Comparison of ENCODE assay signal across 23 cellular contexts in the genomic region with DNA sequence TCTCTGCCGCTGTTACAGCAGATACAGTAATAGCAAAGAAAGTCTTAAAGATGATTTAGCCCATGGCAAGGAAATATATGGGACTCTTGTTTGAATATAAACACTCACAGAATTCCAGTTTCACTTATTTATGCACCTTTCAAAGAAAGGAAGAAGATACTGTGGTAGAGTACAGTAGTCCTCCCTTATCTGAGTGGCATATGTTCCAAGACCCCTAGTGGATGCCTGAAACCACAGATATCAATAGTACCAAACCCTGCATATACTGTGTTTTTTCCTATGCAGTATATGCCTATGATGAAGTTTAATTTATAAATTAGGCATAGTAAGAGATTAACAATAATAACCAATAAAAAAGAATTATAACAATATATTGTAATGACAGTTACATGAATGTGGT. TPM values are rescaled to one million over a fixed set of nuclear protein-coding genes. Genes with fewer than 3 reads are reported as not detected.
A peak's percentile ranks its signal among the peaks of the same experiment; 100 is the strongest.
DNase-seq lines count a peak whose midpoint lies in the region; ATAC-seq and TF ChIP-seq lines count a peak whose summit lies in the region.
"Had no signal": no experiment of that assay in that cellular context is flagged by ENCODE, and none has a peak within 500 bp of the region (broad histone marks: within the 10 kb centered on the region; RNA-seq: fewer than 3 reads in every experiment).

No MANE protein-coding gene starts in this region.

- no peak for DNase-seq in activated naive CD8-positive, alpha-beta T cell treated with anti-CD3 and anti-CD28 coated beads, Interleukin-2, amount 10 ng/mL, durations not matched to agents 7 days and 5 days
- DNase-seq in activated naive CD8-positive, alpha-beta T cell treated with anti-CD3 and anti-CD28 coated beads, Interleukin-2, amount 50 U/mL, for 24 hours, result no peak
- DNase-seq in Karpas-422 (peak; percentile 31), astrocyte of the cerebellum (ENCODE audit: low read depth) (no peak), dedifferentiated amniotic fluid mesenchymal stem cell (ENCODE audit: extremely low spot score) (no peak), upper lobe of left lung (no peak), transverse colon (no peak)
- DNase-seq: activated CD4-positive, alpha-beta T cell treated with anti-CD3 and anti-CD28 coated beads, Interleukin-2, amount 50 U/mL, for 1 hour; activated gamma-delta T cell treated with Interleukin-2 at 50 U/mL for 16 hours; DMS 273 treated with DMSO at 0.1 percent for 48 hours; esophagus squamous epithelium; left colon; mesendoderm; NCI-H1436 treated with DMSO at 0.1 percent for 48 hours; NCI-H2107; NCI-H446 treated with DMSO at 0.1 percent for 48 hours; retina; stimulated activated naive B cell treated with anti-CD40 and anti-IgM and Interleukin-4, amounts not matched to agents 10 μg/mL and 1 μg/mL and 100 μg/mL, for 72 hours had no signal

- no peak for TF ChIP-seq EP300 in upper lobe of left lung (IDR thresholded peaks at IDR 0.05)
- TF ChIP-seq EP300 in transverse colon (IDR thresholded peaks at IDR 0.05; ENCODE audit: low read depth), result no peak

- peaks cover 96% of the 10 kb centered on the region for H3K79me2 ChIP-seq in Karpas-422 (ENCODE audit: low read length)

- TF ChIP-seq POLR2A in upper lobe of left lung (IDR thresholded peaks at IDR 0.05) (no peak), transverse colon (IDR thresholded peaks at IDR 0.05) (no peak)

- peak overlapping the region; percentile 46 for H3K27ac Mint-ChIP-seq in activated naive CD8-positive, alpha-beta T cell treated with anti-CD3 and anti-CD28 coated beads, Interleukin-2, amount 10 ng/mL, durations not matched to agents 7 days and 5 days
- no peak overlapping the region for H3K27ac Mint-ChIP-seq in activated naive CD8-positive, alpha-beta T cell treated with anti-CD3 and anti-CD28 coated beads, Interleukin-2, amount 50 U/mL, for 24 hours
- H3K27ac Mint-ChIP-seq: stimulated activated naive B cell treated with anti-CD40 and anti-IgM and Interleukin-4, amounts not matched to agents 10 μg/mL and 1 μg/mL and 100 μg/mL, for 72 hours had no signal

- H3K4me1 Mint-ChIP-seq in activated naive CD8-positive, alpha-beta T cell treated with anti-CD3 and anti-CD28 coated beads, Interleukin-2, amount 10 ng/mL, durations not matched to agents 7 days and 5 days, result peaks cover 53% of the 10 kb centered on the region
- peaks cover 68% of the 10 kb centered on the region for H3K4me1 Mint-ChIP-seq in activated naive CD8-positive, alpha-beta T cell treated with anti-CD3 and anti-CD28 coated beads, Interleukin-2, amount 50 U/mL, for 24 hours

- intact Hi-C loops in transverse colon (cut with DNase I; ENCODE audit: low total_unique reads), result no loop called here

- no peaks in the 10 kb centered on the region for H3K27me3 ChIP-seq in Karpas-422 (ENCODE audit: low read length)
- H3K27me3 ChIP-seq in neutrophil, result no peaks in the 10 kb centered on the region
- no peaks in the 10 kb centered on the region for H3K27me3 ChIP-seq in upper lobe of left lung
- no peaks in the 10 kb centered on the region for H3K27me3 ChIP-seq in transverse colon
- H3K27me3 ChIP-seq: BLaER1 treated with 17β-estradiol and CSF1 and Interleukin-3, amounts not matched to agents 10 nM and 100 nM; esophagus squamous epithelium; SJSA1 had no signal

- 89 to 100% methylated on average over 1 of the region's 1 CpG for WGBS in upper lobe of left lung, 2 donors
- 96 to 100% methylated on average over 1 of the region's 1 CpG for WGBS in transverse colon (ENCODE audit: low coverage in 1 of 2), 2 donors

- H3K4me2 ChIP-seq in Karpas-422 (ENCODE audit: low read depth, low read length, poor library complexity, severe bottlenecking), result no peak overlapping the region

- peaks cover 19% of the 10 kb centered on the region; the same call in 1 of the 2 replicates for H3K36me3 ChIP-seq in Karpas-422 (ENCODE audit: insufficient read depth, low read length)
- no peaks in the 10 kb centered on the region for H3K36me3 ChIP-seq in neutrophil
- H3K36me3 ChIP-seq in upper lobe of left lung, result peaks cover 0 to 8% (median 0%) of the 10 kb centered on the region in 4 donors
- no peaks in the 10 kb centered on the region for H3K36me3 ChIP-seq in transverse colon

- POLR2A ChIA-PET in activated naive CD8-positive, alpha-beta T cell treated with anti-CD3 and anti-CD28 coated beads, Interleukin-2, amount 10 ng/mL, durations not matched to agents 7 days and 5 days (lab: Charles Lee), result no interaction called here

- no peak overlapping the region for H3K4me3 ChIP-seq in Karpas-422 (ENCODE audit: low read length)
- H3K4me3 ChIP-seq in astrocyte of the cerebellum (ENCODE audit: low read depth, low read length), result no peak overlapping the region
- H3K4me3 ChIP-seq in neutrophil (ENCODE audit: low read depth in 1 of 2, low read length in 1 of 2), result no peak overlapping the region
- H3K4me3 ChIP-seq in upper lobe of left lung, result no peak overlapping the region
- no peak overlapping the region for H3K4me3 ChIP-seq in transverse colon
- H3K4me3 ChIP-seq: BLaER1 treated with 17β-estradiol and CSF1 and Interleukin-3, amounts not matched to agents 10 nM and 100 nM; esophagus squamous epithelium; SJSA1 had no signal

- no peak overlapping the region for H2AFZ ChIP-seq in Karpas-422 (ENCODE audit: low read length)

- TF ChIP-seq CTCF in astrocyte of the cerebellum (IDR thresholded peaks at IDR 0.05; ENCODE audit: low read depth, low read length, missing control alignments), result peak; percentile 6
- no peak for TF ChIP-seq CTCF in neutrophil (IDR thresholded peaks at IDR 0.05)
- TF ChIP-seq CTCF in upper lobe of left lung (IDR thresholded peaks at IDR 0.05), result no peak
- TF ChIP-seq CTCF in transverse colon (IDR thresholded peaks at IDR 0.05), result no peak

- H3K4me1 ChIP-seq in Karpas-422 (ENCODE audit: low read length), result peaks cover 23% of the 10 kb centered on the region
- peaks cover 43 to 52% of the 10 kb centered on the region in 2 experiments for H3K4me1 ChIP-seq in neutrophil (ENCODE audit: control insufficient read depth in 1 of 2, insufficient read depth in 1 of 2, low read depth in 1 of 2, low read length in 1 of 2)
- H3K4me1 ChIP-seq in upper lobe of left lung, result peaks cover 6 to 23% (median 13%) of the 10 kb centered on the region in 4 donors
- H3K4me1 ChIP-seq in transverse colon, result peaks cover 0 to 18% (median 4%) of the 10 kb centered on the region in 4 donors

- H3K36me3 Mint-ChIP-seq in activated naive CD8-positive, alpha-beta T cell treated with anti-CD3 and anti-CD28 coated beads, Interleukin-2, amount 10 ng/mL, durations not matched to agents 7 days and 5 days, result peaks cover 51% of the 10 kb centered on the region
- peaks cover 62% of the 10 kb centered on the region for H3K36me3 Mint-ChIP-seq in activated naive CD8-positive, alpha-beta T cell treated with anti-CD3 and anti-CD28 coated beads, Interleukin-2, amount 50 U/mL, for 24 hours (ENCODE audit: low read depth)

- ATAC-seq in activated naive CD8-positive, alpha-beta T cell treated with anti-CD3 and anti-CD28 coated beads, Interleukin-2, amount 10 ng/mL, durations not matched to agents 7 days and 5 days (ENCODE audit: low read depth), result no peak
- no peak for ATAC-seq in activated naive CD8-positive, alpha-beta T cell treated with anti-CD3 and anti-CD28 coated beads, Interleukin-2, amount 50 U/mL, for 24 hours
- ATAC-seq in upper lobe of left lung (ENCODE audit: low FRiP score in 2 of 2), result no peak
- ATAC-seq: left colon; Panc1; stimulated activated naive B cell treated with anti-CD40 and anti-IgM and Interleukin-4, amounts not matched to agents 10 μg/mL and 1 μg/mL and 100 μg/mL, for 72 hours had no signal

- no peaks in the 10 kb centered on the region for H3K27me3 Mint-ChIP-seq in activated naive CD8-positive, alpha-beta T cell treated with anti-CD3 and anti-CD28 coated beads, Interleukin-2, amount 10 ng/mL, durations not matched to agents 7 days and 5 days
- H3K27me3 Mint-ChIP-seq in activated naive CD8-positive, alpha-beta T cell treated with anti-CD3 and anti-CD28 coated beads, Interleukin-2, amount 50 U/mL, for 24 hours, result no peaks in the 10 kb centered on the region
- H3K27me3 Mint-ChIP-seq: stimulated activated naive B cell treated with anti-CD40 and anti-IgM and Interleukin-4, amounts not matched to agents 10 μg/mL and 1 μg/mL and 100 μg/mL, for 72 hours had no signal

- in situ Hi-C loops in astrocyte of the cerebellum (cut with HindIII; ENCODE audit: low sequenced_read_pairs) (no loop called here), transverse colon (cut with MboI; ENCODE audit: low pct_ligation_motif_present in 1 of 4, low pct_unique_long_range_greater_than_20kb in 1 of 4, low sequenced_read_pairs in 3 of 4) (loop anchor here in 1 of 4 donors (25.0 kb wide), 1 partner anchor 92 kb away; the partner anchor contains the start of gene SNAPC5)

- H3K27ac ChIP-seq in Karpas-422 (ENCODE audit: low read length) (no peak overlapping the region), neutrophil (peak overlapping the region; percentile 10), upper lobe of left lung (no peak overlapping the region), transverse colon (no peak overlapping the region)
- H3K27ac ChIP-seq: BLaER1 treated with 17β-estradiol and CSF1 and Interleukin-3, amounts not matched to agents 10 nM and 100 nM; esophagus squamous epithelium; SJSA1 had no signal

- no peak overlapping the region for H3K9ac ChIP-seq in Karpas-422 (ENCODE audit: low read length)
- H3K9ac ChIP-seq: BLaER1 treated with 17β-estradiol and CSF1 and Interleukin-3, amounts not matched to agents 10 nM and 100 nM had no signal

- H3K9me2 ChIP-seq in Karpas-422 (replicated peaks; ENCODE audit: insufficient read depth, low read length), result no peaks in the 10 kb centered on the region

- H3K9me3 Mint-ChIP-seq in activated naive CD8-positive, alpha-beta T cell treated with anti-CD3 and anti-CD28 coated beads, Interleukin-2, amount 10 ng/mL, durations not matched to agents 7 days and 5 days, result no peaks in the 10 kb centered on the region
- no peaks in the 10 kb centered on the region for H3K9me3 Mint-ChIP-seq in activated naive CD8-positive, alpha-beta T cell treated with anti-CD3 and anti-CD28 coated beads, Interleukin-2, amount 50 U/mL, for 24 hours
- H3K9me3 Mint-ChIP-seq: stimulated activated naive B cell treated with anti-CD40 and anti-IgM and Interleukin-4, amounts not matched to agents 10 μg/mL and 1 μg/mL and 100 μg/mL, for 72 hours; T-helper 1 cell treated with Interleukin-12 subunit alpha and Interleukin-12 subunit beta and Interleukin-4 antibody, amounts not matched to agents 30 μg/mL and 1 μg/mL, for 36 hours had no signal

- H3K9me3 ChIP-seq in Karpas-422 (ENCODE audit: low read length), result no peaks in the 10 kb centered on the region
- no peaks in the 10 kb centered on the region for H3K9me3 ChIP-seq in neutrophil
- H3K9me3 ChIP-seq in upper lobe of left lung, result no peaks in the 10 kb centered on the region
- H3K9me3 ChIP-seq in transverse colon, result no peaks in the 10 kb centered on the region
- H3K9me3 ChIP-seq: esophagus squamous epithelium, SJSA1 had no signal

- peak overlapping the region; percentile 33 for H3K4me3 Mint-ChIP-seq in activated naive CD8-positive, alpha-beta T cell treated with anti-CD3 and anti-CD28 coated beads, Interleukin-2, amount 10 ng/mL, durations not matched to agents 7 days and 5 days
- no peak overlapping the region for H3K4me3 Mint-ChIP-seq in activated naive CD8-positive, alpha-beta T cell treated with anti-CD3 and anti-CD28 coated beads, Interleukin-2, amount 50 U/mL, for 24 hours
- H3K4me3 Mint-ChIP-seq: stimulated activated naive B cell treated with anti-CD40 and anti-IgM and Interleukin-4, amounts not matched to agents 10 μg/mL and 1 μg/mL and 100 μg/mL, for 72 hours; T-helper 1 cell treated with Interleukin-12 subunit alpha and Interleukin-12 subunit beta and Interleukin-4 antibody, amounts not matched to agents 30 μg/mL and 1 μg/mL, for 36 hours had no signal

- peaks cover 6% of the 10 kb centered on the region; the same call in 1 of the 2 replicates for H4K20me1 ChIP-seq in Karpas-422 (ENCODE audit: insufficient read depth, low read depth, low read length)

RNA-seq across cellular contexts. Expression of gene MAP2K1, which starts 8.2 kb away (rescaled TPM):
- total RNA-seq in activated naive CD8-positive, alpha-beta T cell treated with anti-CD3 and anti-CD28 coated beads, Interleukin-2, amount 10 ng/mL, durations not matched to agents 7 days and 5 days, result 10 to 100 TPM; 95.0 to 96.5 TPM
- total RNA-seq in Karpas-422 (2014; rRNA removed; shearing (Covaris generic); ENCODE audit: low replicate concordance), result 38.1 and 46.6 TPM in 2 replicates
- total RNA-seq in upper lobe of left lung (10 to 100 TPM; 38.5 to 80.3 (median 62.4) TPM), transverse colon (10 to 100 TPM; 14.7 to 83.0 (median 40.0) TPM)

RNA-seq across cellular contexts. Expression of gene TIPIN, which starts 38.4 kb away (rescaled TPM):
- total RNA-seq in activated naive CD8-positive, alpha-beta T cell treated with anti-CD3 and anti-CD28 coated beads, Interleukin-2, amount 10 ng/mL, durations not matched to agents 7 days and 5 days, result 10 to 100 TPM; 29.5 to 31.3 TPM
- total RNA-seq in Karpas-422 (2014; rRNA removed; shearing (Covaris generic); ENCODE audit: low replicate concordance), result 8.4 and 16.5 TPM in 2 replicates
- 10 to 100 TPM in 1 of 6 donors, 1 to 10 TPM in 5; 1.2 to 10.8 (median 5.7) TPM for total RNA-seq in upper lobe of left lung
- total RNA-seq in transverse colon, result 1 to 10 TPM in 3 of 4 donors, not detected in 1; 2.2 to 4.0 (median 2.5) TPM
